In genomic region chr1:193256019-193256418, GRCh38 we compare ENCODE assay signal across 25 cellular contexts.
"Had no signal": no experiment of that assay in that cellular context is flagged by ENCODE, and none has a peak within 500 bp of the region (broad histone marks: within the 10 kb centered on the region; RNA-seq: fewer than 3 reads in every experiment).

No MANE protein-coding gene starts in this region.

- DNase-seq: activated CD4-positive, alpha-beta memory T cell treated with anti-CD3 and anti-CD28 coated beads for 36 hours; activated CD4-positive, alpha-beta T cell treated with anti-CD3 and anti-CD28 coated beads for 4 hours; activated gamma-delta T cell treated with Interleukin-2 at 50 U/mL for 16 hours; activated T-cell treated with anti-CD3 and anti-CD28 coated beads for 4 hours; cerebellar nuclear complex; cortex of kidney; effector CD8-positive, alpha-beta T cell; gastrocnemius medialis; heart left ventricle; kidney; pancreas; right lobe of liver; stimulated activated CD4-positive, alpha-beta T cell treated with anti-CD3 and anti-CD28 coated beads, Interleukin-4, amount 100 ng/mL, for 24 hours; upper lobe of left lung had no signal

- H3K4me1 ChIP-seq: gastrocnemius medialis, right lobe of liver had no signal

- H3K4me3 Mint-ChIP-seq: activated CD4-positive, alpha-beta memory T cell treated with anti-CD3 and anti-CD28 coated beads for 36 hours; activated naive CD8-positive, alpha-beta T cell; activated T-helper 1 cell treated with anti-CD3 and anti-CD28 coated beads, Interleukin-12 subunit alpha, Interleukin-12 subunit beta, Interleukin-2, Interleukin-4 antibody, amounts not matched to agents 30 ng/mL and 10 ng/mL and 1 ng/mL, durations not matched to agents 14 hours and 24 hours and 36 hours; natural killer cell treated with Interleukin-12 subunit alpha and Interleukin-12 subunit beta and Interleukin-15 and Interleukin-18, amount 100 ng/mL, for 72 hours; stimulated activated effector memory CD8-positive, alpha-beta T cell treated with anti-CD3 and anti-CD28 coated beads, Interleukin-12 subunit alpha, Interleukin-12 subunit beta, amount 100 ng/mL, for 72 hours; WTC11 had no signal

- H3K9me3 ChIP-seq: gastrocnemius medialis, heart left ventricle, neutrophil, pancreas, right lobe of liver, thoracic aorta, upper lobe of left lung had no signal

- H3K27me3 Mint-ChIP-seq: activated CD4-positive, alpha-beta memory T cell treated with anti-CD3 and anti-CD28 coated beads for 36 hours; activated naive CD8-positive, alpha-beta T cell; natural killer cell treated with Interleukin-12 subunit alpha and Interleukin-12 subunit beta and Interleukin-15 and Interleukin-18, amount 100 ng/mL, for 72 hours had no signal

- H3K36me3 ChIP-seq: gastrocnemius medialis, right lobe of liver, thoracic aorta, upper lobe of left lung had no signal

- ATAC-seq: esophagus mucosa; gastrocnemius medialis; heart left ventricle; left lobe of liver; natural killer cell treated with Interleukin-12 subunit alpha and Interleukin-12 subunit beta and Interleukin-15 and Interleukin-18, amount 100 ng/mL, for 72 hours; pancreas; right lobe of liver; stimulated activated effector memory CD8-positive, alpha-beta T cell treated with anti-CD3 and anti-CD28 coated beads, Interleukin-12 subunit alpha, Interleukin-12 subunit beta, amount 100 ng/mL, for 72 hours; WTC11 had no signal

- H3K27ac Mint-ChIP-seq: activated CD4-positive, alpha-beta memory T cell treated with anti-CD3 and anti-CD28 coated beads for 36 hours; activated naive CD8-positive, alpha-beta T cell; activated T-helper 1 cell treated with anti-CD3 and anti-CD28 coated beads, Interleukin-12 subunit alpha, Interleukin-12 subunit beta, Interleukin-2, Interleukin-4 antibody, amounts not matched to agents 30 ng/mL and 10 ng/mL and 1 ng/mL, durations not matched to agents 14 hours and 24 hours and 36 hours; natural killer cell treated with Interleukin-12 subunit alpha and Interleukin-12 subunit beta and Interleukin-15 and Interleukin-18, amount 100 ng/mL, for 72 hours; stimulated activated effector memory CD8-positive, alpha-beta T cell treated with anti-CD3 and anti-CD28 coated beads, Interleukin-12 subunit alpha, Interleukin-12 subunit beta, amount 100 ng/mL, for 72 hours; WTC11 had no signal

- H3K27me3 ChIP-seq: gastrocnemius medialis, heart left ventricle, neutrophil, pancreas, right lobe of liver, upper lobe of left lung had no signal

- H3K36me3 Mint-ChIP-seq: WTC11 had no signal

- H3K9me3 Mint-ChIP-seq: activated CD4-positive, alpha-beta memory T cell treated with anti-CD3 and anti-CD28 coated beads for 36 hours; activated T-helper 1 cell treated with anti-CD3 and anti-CD28 coated beads, Interleukin-12 subunit alpha, Interleukin-12 subunit beta, Interleukin-2, Interleukin-4 antibody, amounts not matched to agents 30 ng/mL and 10 ng/mL and 1 ng/mL, durations not matched to agents 14 hours and 24 hours and 36 hours; natural killer cell treated with Interleukin-12 subunit alpha and Interleukin-12 subunit beta and Interleukin-15 and Interleukin-18, amount 100 ng/mL, for 72 hours; stimulated activated effector memory CD8-positive, alpha-beta T cell treated with anti-CD3 and anti-CD28 coated beads, Interleukin-12 subunit alpha, Interleukin-12 subunit beta, amount 100 ng/mL, for 72 hours; WTC11 had no signal

- H3K4me1 Mint-ChIP-seq: WTC11 had no signal

- H3K4me3 ChIP-seq: gastrocnemius medialis, heart left ventricle, lung, pancreas, right lobe of liver, smooth muscle cell, thoracic aorta, upper lobe of left lung had no signal

- H3K27ac ChIP-seq: gastrocnemius medialis, heart left ventricle, neutrophil, pancreas, right lobe of liver, thoracic aorta, upper lobe of left lung had no signal
